In genomic region chr2:15177103-15177502, GRCh38 we compare ENCODE assay signal across 8 cellular contexts.
DNase-seq lines count a peak whose midpoint lies in the region; ATAC-seq, FAIRE-seq and TF ChIP-seq lines count a peak whose summit lies in the region.

No MANE protein-coding gene starts in this region.

- H3K27me3 Mint-ChIP-seq in activated naive CD8-positive, alpha-beta T cell = no peaks in the 10 kb centered on the region

- no peaks in the 10 kb centered on the region for H3K27me3 ChIP-seq in gastroesophageal sphincter
- no peaks in the 10 kb centered on the region for H3K27me3 ChIP-seq in colonic mucosa

- peak overlapping the region; percentile 52 for H3K27ac Mint-ChIP-seq in activated naive CD8-positive, alpha-beta T cell

- TF ChIP-seq CTCF in GM10266 (IDR thresholded peaks at IDR 0.05; ENCODE audit: control insufficient read depth, insufficient read depth, low read depth, missing control alignments) = no peak
- TF ChIP-seq CTCF in gastroesophageal sphincter (IDR thresholded peaks at IDR 0.05) = no peak
- no peak for TF ChIP-seq CTCF in colonic mucosa (IDR thresholded peaks at IDR 0.05)

- H3K9me3 Mint-ChIP-seq in activated naive CD8-positive, alpha-beta T cell (ENCODE audit: low read depth) = no peaks in the 10 kb centered on the region

- H3K4me3 ChIP-seq in gastroesophageal sphincter = no peak overlapping the region
- H3K4me3 ChIP-seq in colonic mucosa = no peak overlapping the region

- H3K27ac ChIP-seq in gastroesophageal sphincter = no peak overlapping the region
- no peak overlapping the region for H3K27ac ChIP-seq in colonic mucosa

- ATAC-seq in gastroesophageal sphincter = no peak

- TF ChIP-seq POLR2A in H54 (IDR thresholded peaks at IDR 0.05; ENCODE audit: low read depth, low read length) = no peak
- no peak for TF ChIP-seq POLR2A in gastroesophageal sphincter (IDR thresholded peaks at IDR 0.05)

- peaks cover 0 to 48% of the 10 kb centered on the region in 2 donors for H3K36me3 ChIP-seq in gastroesophageal sphincter
- H3K36me3 ChIP-seq in colonic mucosa = no peaks in the 10 kb centered on the region

- H3K9me3 ChIP-seq in gastroesophageal sphincter = no peaks in the 10 kb centered on the region
- H3K9me3 ChIP-seq in colonic mucosa = no peaks in the 10 kb centered on the region

- intact Hi-C loops in colonic mucosa (cut with DNase I) = no loop called here

- peak overlapping the region; percentile 20 for H3K4me3 Mint-ChIP-seq in activated naive CD8-positive, alpha-beta T cell

- TF ChIP-seq EP300 in gastroesophageal sphincter (IDR thresholded peaks at IDR 0.05) = no peak

- 86 to 93% methylated on average over 5 to 6 of the region's 6 CpGs for WGBS in gastroesophageal sphincter (ENCODE audit: low coverage in 1 of 2), 2 donors

- H3K9ac ChIP-seq in colonic mucosa (ENCODE audit: low read depth in 2 of 2, low read length in 2 of 2) = no peak overlapping the region

- peaks cover 40% of the 10 kb centered on the region for H3K4me1 Mint-ChIP-seq in activated naive CD8-positive, alpha-beta T cell (ENCODE audit: low read depth)

- H3K4me1 ChIP-seq in gastroesophageal sphincter (peaks cover 0 to 10% (median 0%) of the 10 kb centered on the region in 3 donors), colonic mucosa (no peaks in the 10 kb centered on the region)

- DNase-seq in GM10266 (ENCODE audit: extremely low spot score) (peak; percentile 24), H54 (ENCODE audit: insufficient read length, low spot score) (peak; percentile 30), OCI-M1 (lab: John Stamatoyannopoulos, UW) (peak; percentile 88), NCI-H2029 (lab: John Stamatoyannopoulos, UW) (no peak), colonic mucosa (no peak)
- DNase-seq in stimulated activated CD4-positive, alpha-beta T cell treated with anti-CD3 and anti-CD28 coated beads, Interleukin-15, amount 100 ng/mL, for 24 hours = peak; percentile 76

- FAIRE-seq in H54 (lab: Jason Lieb, UNC) = peak; percentile 98

- peaks cover 22% of the 10 kb centered on the region for H3K36me3 Mint-ChIP-seq in activated naive CD8-positive, alpha-beta T cell

Comparison
In these comparisons a context has a peak if more than half of its experiments do, and no peak if none do; other contexts are left out.
1. DNase-seq: peak in GM10266 (single experiment), H54 (single experiment), OCI-M1 (single experiment) and stimulated activated CD4-positive, alpha-beta T cell treated with anti-CD3 and anti-CD28 coated beads, Interleukin-15, amount 100 ng/mL, for 24 hours (single experiment); none in NCI-H2029 (single experiment) and colonic mucosa (single experiment).